ENCODE assay signal across 8 cellular contexts in genomic region chr17:33520404-33521032, GRCh38.
DNase-seq lines count a peak whose midpoint lies in the region; ATAC-seq and TF ChIP-seq lines count a peak whose summit lies in the region.

No MANE protein-coding gene starts in this region.

- no peaks in the 10 kb centered on the region for H3K4me1 ChIP-seq in CD8-positive, alpha-beta memory T cell (ENCODE audit: insufficient read depth, low read length)

- H3K9me3 ChIP-seq in CD8-positive, alpha-beta memory T cell (ENCODE audit: low read length): no peaks in the 10 kb centered on the region

- no peaks in the 10 kb centered on the region for H3K4me1 Mint-ChIP-seq in activated T-cell treated with anti-CD3 and anti-CD28 coated beads, Interleukin-2, amount 50 U/mL, for 4 hours (ENCODE audit: low read depth)
- H3K4me1 Mint-ChIP-seq in glutamatergic neuron (ENCODE audit: low read depth, unreplicated experiment) (no peaks in the 10 kb centered on the region), immature natural killer cell (no peaks in the 10 kb centered on the region)
- no peaks in the 10 kb centered on the region for H3K4me1 Mint-ChIP-seq in CD8-positive, alpha-beta memory T cell

- H3K9me3 Mint-ChIP-seq in activated T-cell treated with anti-CD3 and anti-CD28 coated beads, Interleukin-2, amount 50 U/mL, for 4 hours: no peaks in the 10 kb centered on the region
- H3K9me3 Mint-ChIP-seq in glutamatergic neuron (ENCODE audit: unreplicated experiment) (no peaks in the 10 kb centered on the region), immature natural killer cell (no peaks in the 10 kb centered on the region)
- no peaks in the 10 kb centered on the region for H3K9me3 Mint-ChIP-seq in CD8-positive, alpha-beta memory T cell

- no peak for ATAC-seq in activated T-cell treated with anti-CD3 and anti-CD28 coated beads, Interleukin-2, amount 50 U/mL, for 4 hours

- no peaks in the 10 kb centered on the region for H3K36me3 Mint-ChIP-seq in activated T-cell treated with anti-CD3 and anti-CD28 coated beads, Interleukin-2, amount 50 U/mL, for 4 hours (ENCODE audit: insufficient read depth)
- H3K36me3 Mint-ChIP-seq in glutamatergic neuron (ENCODE audit: unreplicated experiment) (no peaks in the 10 kb centered on the region), immature natural killer cell (no peaks in the 10 kb centered on the region)
- no peaks in the 10 kb centered on the region for H3K36me3 Mint-ChIP-seq in CD8-positive, alpha-beta memory T cell

- POLR2A ChIA-PET in CD8-positive, alpha-beta memory T cell (lab: Charles Lee): no interaction called here

- no peaks in the 10 kb centered on the region for H3K27me3 ChIP-seq in CD8-positive, alpha-beta memory T cell (ENCODE audit: insufficient read depth, low read length, poor library complexity, severe bottlenecking)

- no peaks in the 10 kb centered on the region for H3K27me3 Mint-ChIP-seq in activated T-cell treated with anti-CD3 and anti-CD28 coated beads, Interleukin-2, amount 50 U/mL, for 4 hours (ENCODE audit: low read depth)
- H3K27me3 Mint-ChIP-seq in glutamatergic neuron (ENCODE audit: unreplicated experiment) (no peaks in the 10 kb centered on the region), immature natural killer cell (ENCODE audit: low read depth in 3 of 3) (peaks cover 3 to 18% (median 12%) of the 10 kb centered on the region in 3 donors)
- H3K27me3 Mint-ChIP-seq in CD8-positive, alpha-beta memory T cell: peaks cover 4 to 5% of the 10 kb centered on the region in 2 donors

- no peaks in the 10 kb centered on the region for H3K36me3 ChIP-seq in CD8-positive, alpha-beta memory T cell (ENCODE audit: insufficient read depth, low read length)

- peak; percentile 84 for TF ChIP-seq CTCF in glutamatergic neuron (IDR thresholded peaks at IDR 0.05; ENCODE audit: partially characterized antibody, unreplicated experiment)

- no peak overlapping the region for H3K4me3 Mint-ChIP-seq in activated T-cell treated with anti-CD3 and anti-CD28 coated beads, Interleukin-2, amount 50 U/mL, for 4 hours
- H3K4me3 Mint-ChIP-seq in glutamatergic neuron (ENCODE audit: unreplicated experiment) (no peak overlapping the region), immature natural killer cell (no peak overlapping the region)
- H3K4me3 Mint-ChIP-seq in CD8-positive, alpha-beta memory T cell: no peak overlapping the region

- DNase-seq in SKM-1 treated with dmso at 0.1 percent for 144 hours (lab: John Stamatoyannopoulos, UW; ENCODE audit: unreplicated experiment): peak; percentile 9
- DNase-seq in SKM-1 (lab: John Stamatoyannopoulos, UW; ENCODE audit: unreplicated experiment): no peak
- DNase-seq in NCI-H345 (lab: John Stamatoyannopoulos, UW): peak; percentile 63
- DNase-seq in activated T-cell treated with anti-CD3 and anti-CD28 coated beads, Interleukin-2, amount 50 U/mL, for 4 hours: peak; percentile 14
- peak; percentile 88 for DNase-seq in glutamatergic neuron
- DNase-seq in retina: peak; percentile 89
- no peak for DNase-seq in CD8-positive, alpha-beta memory T cell
- DNase-seq in immature natural killer cell: no peak

- no peak overlapping the region for H3K27ac ChIP-seq in CD8-positive, alpha-beta memory T cell (ENCODE audit: low read depth, low read length)

- H3K4me3 ChIP-seq in CD8-positive, alpha-beta memory T cell (ENCODE audit: low read length): no peak overlapping the region

- CTCF ChIA-PET in CD8-positive, alpha-beta memory T cell (lab: Charles Lee): no interaction called here

- H3K27ac Mint-ChIP-seq in glutamatergic neuron (ENCODE audit: unreplicated experiment) (no peak overlapping the region), immature natural killer cell (no peak overlapping the region)
- no peak overlapping the region for H3K27ac Mint-ChIP-seq in CD8-positive, alpha-beta memory T cell

Comparison
In these comparisons a context has a peak if more than half of its experiments do, and no peak if none do; other contexts are left out.
1. DNase-seq: peak in SKM-1 treated with dmso at 0.1 percent for 144 hours (single experiment), NCI-H345 (single experiment), activated T-cell treated with anti-CD3 and anti-CD28 coated beads, Interleukin-2, amount 50 U/mL, for 4 hours (single experiment), glutamatergic neuron (single experiment) and retina (single experiment); none in SKM-1 (single experiment), CD8-positive, alpha-beta memory T cell (0 of 5) and immature natural killer cell (0 of 3).